ENCODE assay signal across 1 cellular context in the genomic region with DNA sequence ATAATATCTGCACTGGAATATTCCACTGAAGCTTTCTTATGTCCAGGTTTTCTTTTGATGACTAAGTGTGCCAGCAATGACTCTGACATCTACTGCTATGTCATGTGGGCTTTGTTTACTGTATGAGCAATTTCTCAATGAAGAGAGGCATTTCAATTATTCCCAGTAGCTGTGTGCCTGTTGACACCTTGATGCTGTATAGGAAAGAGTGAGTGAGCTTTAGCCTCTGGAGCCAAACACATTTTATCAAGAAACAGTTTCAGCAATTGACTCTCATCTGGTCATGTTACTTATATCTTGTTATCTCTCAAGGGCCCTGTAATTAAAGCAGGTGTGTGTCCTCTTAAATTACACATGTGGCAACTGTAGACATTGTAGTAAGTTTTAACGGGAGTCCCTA.
A peak's percentile ranks its signal among the peaks of the same experiment; 100 is the strongest.
TF ChIP-seq lines count a peak whose summit lies in the region.

No MANE protein-coding gene starts in this region.

TF ChIP-seq in HCT116, 20 proteins besides CTCF, POLR2A, EP300 and RAD21 (continued from another document):
- TF ChIP-seq, protein P1, sequence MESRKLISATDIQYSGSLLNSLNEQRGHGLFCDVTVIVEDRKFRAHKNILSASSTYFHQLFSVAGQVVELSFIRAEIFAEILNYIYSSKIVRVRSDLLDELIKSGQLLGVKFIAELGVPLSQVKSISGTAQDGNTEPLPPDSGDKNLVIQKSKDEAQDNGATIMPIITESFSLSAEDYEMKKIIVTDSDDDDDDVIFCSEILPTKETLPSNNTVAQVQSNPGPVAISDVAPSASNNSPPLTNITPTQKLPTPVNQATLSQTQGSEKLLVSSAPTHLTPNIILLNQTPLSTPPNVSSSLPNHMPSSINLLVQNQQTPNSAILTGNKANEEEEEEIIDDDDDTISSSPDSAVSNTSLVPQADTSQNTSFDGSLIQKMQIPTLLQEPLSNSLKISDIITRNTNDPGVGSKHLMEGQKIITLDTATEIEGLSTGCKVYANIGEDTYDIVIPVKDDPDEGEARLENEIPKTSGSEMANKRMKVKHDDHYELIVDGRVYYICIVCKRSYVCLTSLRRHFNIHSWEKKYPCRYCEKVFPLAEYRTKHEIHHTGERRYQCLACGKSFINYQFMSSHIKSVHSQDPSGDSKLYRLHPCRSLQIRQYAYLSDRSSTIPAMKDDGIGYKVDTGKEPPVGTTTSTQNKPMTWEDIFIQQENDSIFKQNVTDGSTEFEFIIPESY (IDR thresholded peaks at IDR 0.05; ENCODE audit: extremely low read depth, insufficient replicate concordance, low read length), result no peak
- peak; percentile 39 for TF ChIP-seq JUND (IDR thresholded peaks at IDR 0.05)
- peak; percentile 55; the same call in 1 of the 2 replicates for TF ChIP-seq FOSL1 (IDR thresholded peaks at IDR 0.05; ENCODE audit: low read depth)
- TF ChIP-seq CEBPB (IDR thresholded peaks at IDR 0.05; ENCODE audit: low read depth), result peak; percentile 65
- no peak for TF ChIP-seq SIN3A (IDR thresholded peaks at IDR 0.05; ENCODE audit: low read depth)
- TF ChIP-seq, protein P2, sequence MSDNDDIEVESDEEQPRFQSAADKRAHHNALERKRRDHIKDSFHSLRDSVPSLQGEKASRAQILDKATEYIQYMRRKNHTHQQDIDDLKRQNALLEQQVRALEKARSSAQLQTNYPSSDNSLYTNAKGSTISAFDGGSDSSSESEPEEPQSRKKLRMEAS (IDR thresholded peaks at IDR 0.05), result peak; percentile 40; the same call in 1 of the 2 replicates
- no peak for TF ChIP-seq EZH2 (IDR thresholded peaks at IDR 0.05)
- TF ChIP-seq TCF7L2 (IDR thresholded peaks at IDR 0.05; ENCODE audit: borderline replicate concordance, extremely low read depth, insufficient read depth, insufficient read length), result no peak
- peak; percentile 51 for TF ChIP-seq SP1 (IDR thresholded peaks at IDR 0.05; ENCODE audit: low read depth)
- TF ChIP-seq YY1 (IDR thresholded peaks at IDR 0.05; ENCODE audit: extremely low read depth, insufficient replicate concordance, low read depth, low read length), result no peak
TF ChIP-seq in HCT116: peak in this region for 6.
